In genomic region chr9:99490736-99491135, GRCh38 we compare ENCODE assay signal across 25 cellular contexts.
DNase-seq lines count a peak whose midpoint lies in the region; ATAC-seq and TF ChIP-seq lines count a peak whose summit lies in the region.
"Had no signal": no experiment of that assay in that cellular context is flagged by ENCODE, and none has a peak within 500 bp of the region (broad histone marks: within the 10 kb centered on the region; RNA-seq: fewer than 3 reads in every experiment).

No MANE protein-coding gene starts in this region.

- H3K14ac ChIP-seq in IMR-90 (replicated peaks; ENCODE audit: low read depth, low read length) = no peak overlapping the region

- CTCF ChIA-PET in IMR-90 (lab: Yijun Ruan, JAX) = interaction anchor here (1.0 kb wide), 1 partner anchor 21 kb away, joined by 3 read pairs; no protein-coding TSS in a partner anchor

- H3K23ac ChIP-seq in IMR-90 (ENCODE audit: low read depth, low read length) = no peak overlapping the region

- peak; percentile 52 for DNase-seq in AG08396 (ENCODE audit: low spot score)
- DNase-seq in IMR-90 = peak; percentile 58
- DNase-seq in dedifferentiated amniotic fluid mesenchymal stem cell (ENCODE audit: extremely low spot score) = peak; percentile 74
- no peak for DNase-seq in left lung
- DNase-seq in NCI-H510A treated with DMSO at 0.1 percent for 48 hours (lab: John Stamatoyannopoulos, UW) = no peak
- no peak for DNase-seq in vagina (ENCODE audit: extremely low spot score in 2 of 2)
- DNase-seq: activated CD4-positive, alpha-beta T cell treated with anti-CD3 and anti-CD28 coated beads, Interleukin-2, amount 50 U/mL, for 4 hours; activated CD8-positive, alpha-beta memory T cell treated with anti-CD3 and anti-CD28 coated beads, Interleukin-2, amount 10 ng/mL, durations not matched to agents 7 days and 5 days; activated gamma-delta T cell treated with Interleukin-2 at 50 U/mL for 16 hours; activated T-cell treated with anti-CD3 and anti-CD28 coated beads, Interleukin-2, amount 50 U/mL, for 4 hours; BE2C; CD8-positive, alpha-beta T cell; glutamatergic neuron; H9; NCI-H1436; NCI-H2081 treated with DMSO at 0.1 percent for 48 hours; NCI-H2227 treated with DMSO at 0.1 percent for 48 hours; NCI-H748 treated with DMSO at 0.1 percent for 48 hours; nephron progenitor cell; SK-N-SH; stimulated activated naive B cell treated with anti-CD40 and anti-IgM and Interleukin-4, amounts not matched to agents 10 μg/mL and 1 μg/mL and 100 μg/mL, for 72 hours had no signal

- no peak overlapping the region for H3K4me3 ChIP-seq in IMR-90 (ENCODE audit: insufficient read depth, low read depth, low read length)
- no peak overlapping the region for H3K4me3 ChIP-seq in left lung
- H3K4me3 ChIP-seq in gastroesophageal sphincter = no peak overlapping the region
- no peak overlapping the region for H3K4me3 ChIP-seq in vagina
- H3K4me3 ChIP-seq: esophagus muscularis mucosa had no signal

- no peak overlapping the region for H2AK9ac ChIP-seq in IMR-90 (replicated peaks; ENCODE audit: low read depth, low read length, poor library complexity)

- H2BK120ac ChIP-seq in IMR-90 (ENCODE audit: low read depth, low read length) = no peak overlapping the region

- H3K9me1 ChIP-seq in IMR-90 (ENCODE audit: insufficient read depth, low read length) = peaks cover 3% of the 10 kb centered on the region

- no peak overlapping the region for H2BK15ac ChIP-seq in IMR-90 (ENCODE audit: low read depth, low read length)

- no peak overlapping the region for H2BK5ac ChIP-seq in IMR-90 (ENCODE audit: low read depth, low read length, poor library complexity, severe bottlenecking)

- H3K4me1 ChIP-seq in IMR-90 (ENCODE audit: control insufficient read depth, insufficient read depth, low read length) (peaks cover 7% of the 10 kb centered on the region), left lung (no peaks in the 10 kb centered on the region), gastroesophageal sphincter (no peaks in the 10 kb centered on the region), vagina (no peaks in the 10 kb centered on the region)
- H3K4me1 ChIP-seq: esophagus muscularis mucosa had no signal

- no peaks in the 10 kb centered on the region for H3K79me1 ChIP-seq in IMR-90 (ENCODE audit: low read depth in 1 of 2, low read length in 2 of 2)

- intact Hi-C loops in IMR-90 (cut with micrococcal nuclease) (loop anchor here (10.0 kb wide), 1 partner anchor 126 kb away; no protein-coding TSS in a partner anchor), left lung (cut with DNase I) (no loop called here), vagina (cut with DNase I) (no loop called here)

- in situ Hi-C loops in IMR-90 (cut with MboI; ENCODE audit: low sequenced_read_pairs) = no loop called here

- no peak overlapping the region for H3K9ac ChIP-seq in IMR-90 (ENCODE audit: low read depth, low read length)
- H3K9ac ChIP-seq: SK-N-SH had no signal

- no peak for TF ChIP-seq POLR2A in IMR-90 (IDR thresholded peaks at IDR 0.05; ENCODE audit: low read depth, low read length)
- TF ChIP-seq POLR2A in gastroesophageal sphincter (IDR thresholded peaks at IDR 0.05) = no peak
- no peak for TF ChIP-seq POLR2A in vagina (IDR thresholded peaks at IDR 0.05)

- H4K20me1 ChIP-seq in IMR-90 (ENCODE audit: insufficient read depth, low read length) = no peaks in the 10 kb centered on the region

- no peak for TF ChIP-seq RAD21 in IMR-90 (IDR thresholded peaks at IDR 0.05; ENCODE audit: low read length)

- no peak overlapping the region for H3K18ac ChIP-seq in IMR-90 (ENCODE audit: low read depth, low read length)

- POLR2A ChIA-PET in IMR-90 (lab: Charles Lee; ENCODE audit: unreplicated experiment) = no interaction called here

- H3K36me3 ChIP-seq in IMR-90 (ENCODE audit: control insufficient read depth, insufficient read depth, low read length) (no peaks in the 10 kb centered on the region), left lung (no peaks in the 10 kb centered on the region), gastroesophageal sphincter (no peaks in the 10 kb centered on the region), vagina (no peaks in the 10 kb centered on the region)
- H3K36me3 ChIP-seq: BE2C, esophagus muscularis mucosa had no signal

- no peak overlapping the region for H4K5ac ChIP-seq in IMR-90 (ENCODE audit: low read depth, low read length)

- no peak overlapping the region for H3K4me2 ChIP-seq in IMR-90 (ENCODE audit: low read depth, low read length)
- H3K4me2 ChIP-seq: SK-N-SH had no signal

- ATAC-seq in IMR-90 (ENCODE audit: low read depth) = peak; percentile 82
- ATAC-seq in left lung = peak; percentile 35
- no peak for ATAC-seq in HG02623 (IDR thresholded peaks at IDR 0.05; ENCODE audit: unreplicated experiment)
- ATAC-seq in gastroesophageal sphincter = no peak
- ATAC-seq: activated CD4-positive, CD25-positive, alpha-beta regulatory T cell treated with anti-CD3 and anti-CD28 coated beads, Interleukin-2, amount 50 U/mL, for 24 hours; activated CD8-positive, alpha-beta memory T cell treated with anti-CD3 and anti-CD28 coated beads, Interleukin-2, amount 10 ng/mL, durations not matched to agents 7 days and 5 days; activated T-cell treated with anti-CD3 and anti-CD28 coated beads, Interleukin-2, amount 50 U/mL, for 4 hours; CD8-positive, alpha-beta T cell had no signal

- H3K56ac ChIP-seq in IMR-90 (ENCODE audit: extremely low read depth, insufficient read depth, low read length) = no peak overlapping the region

- TF ChIP-seq CTCF in IMR-90 (conservative IDR thresholded peaks at IDR 0.05; ENCODE audit: low read depth, low read length) = no peak
- no peak for TF ChIP-seq CTCF in left lung (IDR thresholded peaks at IDR 0.05)
- TF ChIP-seq CTCF in gastroesophageal sphincter (IDR thresholded peaks at IDR 0.05) = no peak
- no peak for TF ChIP-seq CTCF in vagina (IDR thresholded peaks at IDR 0.05)

- no peak overlapping the region for H4K8ac ChIP-seq in IMR-90 (ENCODE audit: low read depth in 2 of 2, low read length in 2 of 2)

- H3K27me3 ChIP-seq in IMR-90 (ENCODE audit: control insufficient read depth, insufficient read depth, low read length) (no peaks in the 10 kb centered on the region; the same call in 1 of the 2 replicates), left lung (no peaks in the 10 kb centered on the region), gastroesophageal sphincter (no peaks in the 10 kb centered on the region), vagina (no peaks in the 10 kb centered on the region)
- H3K27me3 ChIP-seq: BE2C, esophagus muscularis mucosa had no signal

- H3K9me3 ChIP-seq in IMR-90 (ENCODE audit: control insufficient read depth, insufficient read depth, low read length) (no peaks in the 10 kb centered on the region), left lung (no peaks in the 10 kb centered on the region), gastroesophageal sphincter (no peaks in the 10 kb centered on the region), vagina (no peaks in the 10 kb centered on the region)
- H3K9me3 ChIP-seq: BE2C, esophagus muscularis mucosa, SK-N-SH had no signal

- TF ChIP-seq EP300 in gastroesophageal sphincter (IDR thresholded peaks at IDR 0.05) = no peak

- H2AK5ac ChIP-seq in IMR-90 (ENCODE audit: low read depth, low read length) = no peak overlapping the region

- H3K27ac ChIP-seq in IMR-90 (ENCODE audit: insufficient read depth, low read length) (no peak overlapping the region), left lung (peak overlapping the region in 1 of 2 donors; percentile 22), gastroesophageal sphincter (no peak overlapping the region), vagina (no peak overlapping the region)
- H3K27ac ChIP-seq: esophagus muscularis mucosa had no signal

- no peak overlapping the region for H2BK20ac ChIP-seq in IMR-90 (ENCODE audit: low read depth, low read length)

- H3K4ac ChIP-seq in IMR-90 (ENCODE audit: low read depth, low read length) = no peak overlapping the region

- dilution Hi-C loops in IMR-90 (cut with HindIII; ENCODE audit: low sequenced_read_pairs, unreplicated experiment) = no loop called here

- H2AFZ ChIP-seq in IMR-90 (replicated peaks; ENCODE audit: low read length, poor library complexity) = no peak overlapping the region

- BruUV-seq in IMR-90 (replicated peaks; lab: Mats Ljungman, UMichigan) = no TSS peak

- WGBS in IMR-90 (ENCODE audit: extremely low coverage in 2 of 2, insufficient read length in 1 of 2), 2 experiments = no CpG with 5 or more reads among the region's 3 CpGs
- 32 to 46% methylated on average over 3 of the region's 3 CpGs for WGBS in gastroesophageal sphincter (ENCODE audit: low coverage in 1 of 2), 2 donors

- H4K91ac ChIP-seq in IMR-90 (ENCODE audit: insufficient read depth, low read depth, low read length) = no peak overlapping the region

TF ChIP-seq in IMR-90, 13 proteins besides CTCF, POLR2A, EP300 and RAD21 (continues in another document):
- TF ChIP-seq FOS (IDR thresholded peaks at IDR 0.05; ENCODE audit: low read depth, low read length) = no peak
- TF ChIP-seq USF2 (IDR thresholded peaks at IDR 0.05; ENCODE audit: low read depth, low read length) = no peak
- no peak for TF ChIP-seq CHD1 (IDR thresholded peaks at IDR 0.05; ENCODE audit: low read depth, low read length)
- no peak for TF ChIP-seq MXI1 (IDR thresholded peaks at IDR 0.05; ENCODE audit: borderline replicate concordance, low read depth, low read length)
- no peak for TF ChIP-seq NFE2L2 (IDR thresholded peaks at IDR 0.05; ENCODE audit: low read depth, low read length)
- no peak for TF ChIP-seq BHLHE40 (IDR thresholded peaks at IDR 0.05; ENCODE audit: low read depth, low read length)
- no peak for TF ChIP-seq RFX5 (IDR thresholded peaks at IDR 0.05; ENCODE audit: low read depth, low read length)
- no peak for TF ChIP-seq RCOR1 (IDR thresholded peaks at IDR 0.05; ENCODE audit: insufficient replicate concordance, low read length)
- no peak for TF ChIP-seq SMC3 (IDR thresholded peaks at IDR 0.05; ENCODE audit: low read depth, low read length)
- TF ChIP-seq CEBPB (IDR thresholded peaks at IDR 0.05; ENCODE audit: low read depth, low read length) = no peak
- no peak for TF ChIP-seq MAZ (IDR thresholded peaks at IDR 0.05; ENCODE audit: borderline replicate concordance, low read depth, low read length)
- no peak for TF ChIP-seq MAFK (IDR thresholded peaks at IDR 0.05; ENCODE audit: low read depth, low read length)

Comparison
In these comparisons a context has a peak if more than half of its experiments do, and no peak if none do; other contexts are left out.
1. DNase-seq: peak in AG08396 (single experiment), IMR-90 (single experiment) and dedifferentiated amniotic fluid mesenchymal stem cell (single experiment); none in left lung (0 of 2), NCI-H510A treated with DMSO at 0.1 percent for 48 hours (single experiment) and vagina (0 of 2).
2. ATAC-seq: peak in IMR-90 (single experiment) and left lung (single experiment); none in HG02623 (single experiment) and gastroesophageal sphincter (single experiment).